Comparison of ENCODE assay signal across 20 cellular contexts in the genomic region with DNA sequence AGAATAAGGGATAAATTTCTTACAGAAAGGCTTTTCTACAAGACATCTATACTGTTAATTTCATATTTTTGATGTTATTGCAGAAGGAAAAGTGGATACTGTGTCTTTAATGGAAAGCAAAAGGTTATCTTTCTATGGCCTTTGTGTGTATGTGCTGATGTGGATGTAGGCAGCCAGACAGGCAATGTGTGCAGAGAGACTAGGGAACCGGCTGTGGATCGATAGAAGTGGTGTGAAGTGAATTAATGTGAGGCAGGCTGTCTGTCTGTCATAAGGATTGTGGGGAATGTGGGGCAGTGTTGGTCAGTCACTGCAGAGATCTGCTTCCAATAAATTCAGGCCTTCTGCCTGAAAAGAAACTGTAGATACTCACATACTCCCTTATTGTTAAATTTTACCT.
A peak's percentile ranks its signal among the peaks of the same experiment; 100 is the strongest.
DNase-seq lines count a peak whose midpoint lies in the region; ATAC-seq and TF ChIP-seq lines count a peak whose summit lies in the region.
"Had no signal": no experiment of that assay in that cellular context is flagged by ENCODE, and none has a peak within 500 bp of the region (broad histone marks: within the 10 kb centered on the region; RNA-seq: fewer than 3 reads in every experiment).

No MANE protein-coding gene starts in this region.

- no peaks in the 10 kb centered on the region for H3K27me3 ChIP-seq in SK-N-SH (ENCODE audit: insufficient read depth)
- H3K27me3 ChIP-seq in smooth muscle cell (ENCODE audit: low read depth), result no peaks in the 10 kb centered on the region

- H3K4me2 ChIP-seq in SK-N-SH, result no peak overlapping the region
- H3K4me2 ChIP-seq in smooth muscle cell, result no peak overlapping the region

- H2AFZ ChIP-seq in SK-N-SH (ENCODE audit: low read depth), result no peak overlapping the region
- H2AFZ ChIP-seq in smooth muscle cell (ENCODE audit: low read depth), result no peak overlapping the region

- TF ChIP-seq CTCF in SK-N-SH (IDR thresholded peaks at IDR 0.05) (no peak), smooth muscle cell (IDR thresholded peaks at IDR 0.05; ENCODE audit: borderline replicate concordance, insufficient read depth, poor library complexity, severe bottlenecking) (no peak)

- H3K9me3 ChIP-seq in SK-N-SH (no peaks in the 10 kb centered on the region), smooth muscle cell (replicated peaks; ENCODE audit: low read depth) (no peaks in the 10 kb centered on the region)

- H3K4me1 ChIP-seq in SK-N-SH (ENCODE audit: control insufficient read depth in 1 of 2, insufficient read depth in 2 of 2, low read depth in 1 of 2, low read length in 1 of 2) (peaks cover 0 to 4% of the 10 kb centered on the region in 2 experiments; a peak in 2 of 4 replicates), smooth muscle cell (ENCODE audit: low read depth) (no peaks in the 10 kb centered on the region)

- DNase-seq in SK-N-SH (peak; percentile 26), NCI-H69 (lab: John Stamatoyannopoulos, UW) (peak; percentile 45), mucosa of gallbladder (ENCODE audit: low spot score) (peak; percentile 16), middle frontal gyrus (ENCODE audit: extremely low spot score, low spot score) (no peak), smooth muscle cell (lab: John Stamatoyannopoulos, UW; ENCODE audit: unreplicated experiment) (no peak), HT-29 (ENCODE audit: low spot score) (no peak), ureter (ENCODE audit: low spot score) (no peak)
- DNase-seq: AML-193; Calu3; CD8-positive, alpha-beta memory T cell; DMS153; KBM-7; NCI-H1092 treated with DMSO at 0.1 percent for 48 hours; NCI-H1436 treated with DMSO at 0.1 percent for 48 hours; NCI-H2029 treated with DMSO at 0.1 percent for 48 hours; NCI-H748 treated with DMSO at 0.1 percent for 48 hours; Right ventricle myocardium superior had no signal

- no peak for TF ChIP-seq EP300 in SK-N-SH (IDR thresholded peaks at IDR 0.05; ENCODE audit: borderline replicate concordance in 1 of 2, low read depth in 1 of 2, low read length in 1 of 2)

- no peak for TF ChIP-seq RAD21 in SK-N-SH (IDR thresholded peaks at IDR 0.05; ENCODE audit: low read length)

- H3K36me3 ChIP-seq in SK-N-SH (replicated peaks in 1 of 2; ENCODE audit: control insufficient read depth in 1 of 2, insufficient read depth in 2 of 2, low read length in 1 of 2) (no peaks in the 10 kb centered on the region), smooth muscle cell (ENCODE audit: low read depth) (no peaks in the 10 kb centered on the region)

- H3K79me2 ChIP-seq in SK-N-SH (ENCODE audit: insufficient read depth), result no peaks in the 10 kb centered on the region
- no peaks in the 10 kb centered on the region for H3K79me2 ChIP-seq in smooth muscle cell (ENCODE audit: low read depth)

- H3F3A ChIP-seq in SK-N-SH (replicated peaks; ENCODE audit: insufficient read depth), result no peaks in the 10 kb centered on the region
- no peaks in the 10 kb centered on the region for H3F3A ChIP-seq in smooth muscle cell (ENCODE audit: low read depth)

- H3K4me3 ChIP-seq in SK-N-SH (ENCODE audit: low read depth in 2 of 2, low read length in 1 of 2) (no peak overlapping the region), smooth muscle cell (no peak overlapping the region)
- H3K4me3 ChIP-seq: SK-N-MC had no signal

- H3K27ac ChIP-seq in SK-N-SH (ENCODE audit: low read depth in 2 of 2, low read length in 1 of 2), result peak overlapping the region in 1 of 2 experiments; percentile 55; a peak in 1 of 4 replicates
- no peak overlapping the region for H3K27ac ChIP-seq in smooth muscle cell (ENCODE audit: low read depth)
- H3K27ac ChIP-seq: C4-2B, SK-N-MC had no signal

- H3K9me2 ChIP-seq in SK-N-SH, result no peaks in the 10 kb centered on the region

- POLR2A ChIA-PET in SK-N-SH (lab: Yijun Ruan, JAX), result no interaction called here

- CTCF ChIA-PET in SK-N-SH (lab: Yijun Ruan, JAX), result interaction anchor here (0.7 to 1.2 kb wide), 2 partner anchors 630 to 642 kb away, joined by 3 to 5 read pairs; no protein-coding TSS in a partner anchor

- 64% methylated on average over 2 of the region's 2 CpGs for WGBS in SK-N-SH (ENCODE audit: low lambda C conversion rate)
- 81% methylated on average over 2 of the region's 2 CpGs for WGBS in smooth muscle cell (ENCODE audit: low lambda C conversion rate)

- ATAC-seq in SK-N-SH treated with all-trans-retinoic acid at 6 μM for 48 hours, result no peak

- H3K9ac ChIP-seq in SK-N-SH (no peak overlapping the region), smooth muscle cell (ENCODE audit: low read depth) (no peak overlapping the region)

- H4K20me1 ChIP-seq in SK-N-SH (ENCODE audit: insufficient read depth) (no peaks in the 10 kb centered on the region), smooth muscle cell (ENCODE audit: low read depth) (no peaks in the 10 kb centered on the region)

TF ChIP-seq in SK-N-SH, 30 proteins besides CTCF, POLR2A, EP300 and RAD21 (continues in another document):
- no peak for TF ChIP-seq GABPA (IDR thresholded peaks at IDR 0.05; ENCODE audit: low read depth)
- no peak for TF ChIP-seq RCOR1 (IDR thresholded peaks at IDR 0.05; ENCODE audit: low read length)
- TF ChIP-seq SMC3 (IDR thresholded peaks at IDR 0.05; ENCODE audit: low read depth, low read length), result no peak
- TF ChIP-seq, protein P1, sequence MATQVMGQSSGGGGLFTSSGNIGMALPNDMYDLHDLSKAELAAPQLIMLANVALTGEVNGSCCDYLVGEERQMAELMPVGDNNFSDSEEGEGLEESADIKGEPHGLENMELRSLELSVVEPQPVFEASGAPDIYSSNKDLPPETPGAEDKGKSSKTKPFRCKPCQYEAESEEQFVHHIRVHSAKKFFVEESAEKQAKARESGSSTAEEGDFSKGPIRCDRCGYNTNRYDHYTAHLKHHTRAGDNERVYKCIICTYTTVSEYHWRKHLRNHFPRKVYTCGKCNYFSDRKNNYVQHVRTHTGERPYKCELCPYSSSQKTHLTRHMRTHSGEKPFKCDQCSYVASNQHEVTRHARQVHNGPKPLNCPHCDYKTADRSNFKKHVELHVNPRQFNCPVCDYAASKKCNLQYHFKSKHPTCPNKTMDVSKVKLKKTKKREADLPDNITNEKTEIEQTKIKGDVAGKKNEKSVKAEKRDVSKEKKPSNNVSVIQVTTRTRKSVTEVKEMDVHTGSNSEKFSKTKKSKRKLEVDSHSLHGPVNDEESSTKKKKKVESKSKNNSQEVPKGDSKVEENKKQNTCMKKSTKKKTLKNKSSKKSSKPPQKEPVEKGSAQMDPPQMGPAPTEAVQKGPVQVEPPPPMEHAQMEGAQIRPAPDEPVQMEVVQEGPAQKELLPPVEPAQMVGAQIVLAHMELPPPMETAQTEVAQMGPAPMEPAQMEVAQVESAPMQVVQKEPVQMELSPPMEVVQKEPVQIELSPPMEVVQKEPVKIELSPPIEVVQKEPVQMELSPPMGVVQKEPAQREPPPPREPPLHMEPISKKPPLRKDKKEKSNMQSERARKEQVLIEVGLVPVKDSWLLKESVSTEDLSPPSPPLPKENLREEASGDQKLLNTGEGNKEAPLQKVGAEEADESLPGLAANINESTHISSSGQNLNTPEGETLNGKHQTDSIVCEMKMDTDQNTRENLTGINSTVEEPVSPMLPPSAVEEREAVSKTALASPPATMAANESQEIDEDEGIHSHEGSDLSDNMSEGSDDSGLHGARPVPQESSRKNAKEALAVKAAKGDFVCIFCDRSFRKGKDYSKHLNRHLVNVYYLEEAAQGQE (IDR thresholded peaks at IDR 0.05; ENCODE audit: low read depth, low read length), result no peak
- TF ChIP-seq USF2 (IDR thresholded peaks at IDR 0.05; ENCODE audit: borderline replicate concordance, low read depth, low read length), result no peak

TF ChIP-seq in SK-N-SH treated with all-trans-retinoic acid at 6 μM for 48 hours, 23 proteins besides CTCF, POLR2A, EP300 and RAD21 (continues in another document):
- TF ChIP-seq RARB (CRISPR knock-in tag; IDR thresholded peaks at IDR 0.05), result no peak
- no peak for TF ChIP-seq ZC3H10 (CRISPR knock-in tag; IDR thresholded peaks at IDR 0.05)
- no peak for TF ChIP-seq ZNF70 (CRISPR knock-in tag; IDR thresholded peaks at IDR 0.05)
- no peak for TF ChIP-seq ZNF8 (CRISPR knock-in tag; IDR thresholded peaks at IDR 0.05)
- TF ChIP-seq GLIS3 (CRISPR knock-in tag; IDR thresholded peaks at IDR 0.05), result no peak
- TF ChIP-seq, protein P2, sequence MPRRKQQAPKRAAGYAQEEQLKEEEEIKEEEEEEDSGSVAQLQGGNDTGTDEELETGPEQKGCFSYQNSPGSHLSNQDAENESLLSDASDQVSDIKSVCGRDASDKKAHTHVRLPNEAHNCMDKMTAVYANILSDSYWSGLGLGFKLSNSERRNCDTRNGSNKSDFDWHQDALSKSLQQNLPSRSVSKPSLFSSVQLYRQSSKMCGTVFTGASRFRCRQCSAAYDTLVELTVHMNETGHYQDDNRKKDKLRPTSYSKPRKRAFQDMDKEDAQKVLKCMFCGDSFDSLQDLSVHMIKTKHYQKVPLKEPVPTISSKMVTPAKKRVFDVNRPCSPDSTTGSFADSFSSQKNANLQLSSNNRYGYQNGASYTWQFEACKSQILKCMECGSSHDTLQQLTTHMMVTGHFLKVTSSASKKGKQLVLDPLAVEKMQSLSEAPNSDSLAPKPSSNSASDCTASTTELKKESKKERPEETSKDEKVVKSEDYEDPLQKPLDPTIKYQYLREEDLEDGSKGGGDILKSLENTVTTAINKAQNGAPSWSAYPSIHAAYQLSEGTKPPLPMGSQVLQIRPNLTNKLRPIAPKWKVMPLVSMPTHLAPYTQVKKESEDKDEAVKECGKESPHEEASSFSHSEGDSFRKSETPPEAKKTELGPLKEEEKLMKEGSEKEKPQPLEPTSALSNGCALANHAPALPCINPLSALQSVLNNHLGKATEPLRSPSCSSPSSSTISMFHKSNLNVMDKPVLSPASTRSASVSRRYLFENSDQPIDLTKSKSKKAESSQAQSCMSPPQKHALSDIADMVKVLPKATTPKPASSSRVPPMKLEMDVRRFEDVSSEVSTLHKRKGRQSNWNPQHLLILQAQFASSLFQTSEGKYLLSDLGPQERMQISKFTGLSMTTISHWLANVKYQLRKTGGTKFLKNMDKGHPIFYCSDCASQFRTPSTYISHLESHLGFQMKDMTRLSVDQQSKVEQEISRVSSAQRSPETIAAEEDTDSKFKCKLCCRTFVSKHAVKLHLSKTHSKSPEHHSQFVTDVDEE (CRISPR knock-in tag; IDR thresholded peaks at IDR 0.05), result no peak
- TF ChIP-seq, protein P3, sequence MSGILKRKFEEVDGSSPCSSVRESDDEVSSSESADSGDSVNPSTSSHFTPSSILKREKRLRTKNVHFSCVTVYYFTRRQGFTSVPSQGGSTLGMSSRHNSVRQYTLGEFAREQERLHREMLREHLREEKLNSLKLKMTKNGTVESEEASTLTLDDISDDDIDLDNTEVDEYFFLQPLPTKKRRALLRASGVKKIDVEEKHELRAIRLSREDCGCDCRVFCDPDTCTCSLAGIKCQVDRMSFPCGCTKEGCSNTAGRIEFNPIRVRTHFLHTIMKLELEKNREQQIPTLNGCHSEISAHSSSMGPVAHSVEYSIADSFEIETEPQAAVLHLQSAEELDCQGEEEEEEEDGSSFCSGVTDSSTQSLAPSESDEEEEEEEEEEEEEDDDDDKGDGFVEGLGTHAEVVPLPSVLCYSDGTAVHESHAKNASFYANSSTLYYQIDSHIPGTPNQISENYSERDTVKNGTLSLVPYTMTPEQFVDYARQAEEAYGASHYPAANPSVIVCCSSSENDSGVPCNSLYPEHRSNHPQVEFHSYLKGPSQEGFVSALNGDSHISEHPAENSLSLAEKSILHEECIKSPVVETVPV (CRISPR knock-in tag; IDR thresholded peaks at IDR 0.05), result no peak
- no peak for TF ChIP-seq CSDC2 (CRISPR knock-in tag; IDR thresholded peaks at IDR 0.05)
- no peak for TF ChIP-seq TCF4 (CRISPR knock-in tag; IDR thresholded peaks at IDR 0.05; ENCODE audit: borderline replicate concordance)

Comparison
In these comparisons a context has a peak if more than half of its experiments do, and no peak if none do; other contexts are left out.
1. DNase-seq: peak in SK-N-SH (single experiment), NCI-H69 (single experiment) and mucosa of gallbladder (single experiment); none in middle frontal gyrus (single experiment), smooth muscle cell (single experiment), HT-29 (single experiment) and ureter (single experiment).